Comparison of ENCODE assay signal across 1 cellular context in genomic region chr11:10807629-10808552, GRCh38.
TF ChIP-seq lines count a peak whose summit lies in the region.

No MANE protein-coding gene starts in this region.

TF ChIP-seq in K562, 482 proteins besides CTCF, POLR2A, EP300 and RAD21 (continued from another document and continues in another):
- no peak for TF ChIP-seq U2AF2 (optimal IDR thresholded peaks at IDR 0.05; ENCODE audit: low read depth, low read length)
- 0 out of 2 replicates have a peak, but pooled peaks have one; percentile 66 for TF ChIP-seq E2F5 (CRISPR knock-in tag; IDR thresholded peaks at IDR 0.05)
- 0 out of 4 replicates have a peak, but pooled peaks have one; percentile 14 to 29 for TF ChIP-seq MLLT1 (IDR thresholded peaks at IDR 0.05)
- TF ChIP-seq ATF1 (CRISPR knock-in tag; IDR thresholded peaks at IDR 0.05): no peak
- no peak for TF ChIP-seq ATF1 (tag; IDR thresholded peaks at IDR 0.05)
- TF ChIP-seq ZBTB34 (CRISPR knock-in tag; IDR thresholded peaks at IDR 0.05): no peak
- TF ChIP-seq TSC22D4 (tag; IDR thresholded peaks at IDR 0.05): no peak
- no peak for TF ChIP-seq ZNF41 (CRISPR knock-in tag; conservative IDR thresholded peaks at IDR 0.05)
- TF ChIP-seq SETDB1 (IDR thresholded peaks at IDR 0.05; ENCODE audit: low read length): no peak
- TF ChIP-seq RBM39 (optimal IDR thresholded peaks at IDR 0.05; ENCODE audit: low read depth, low read length): no peak
- no peak for TF ChIP-seq HOXB6 (CRISPR knock-in tag; IDR thresholded peaks at IDR 0.05; ENCODE audit: borderline replicate concordance)
- TF ChIP-seq ELF1 (tag; IDR thresholded peaks at IDR 0.05): no peak
- TF ChIP-seq WHSC1 (IDR thresholded peaks at IDR 0.05; ENCODE audit: low read length): no peak
- peak; percentile 58 for TF ChIP-seq SNRNP70 (optimal IDR thresholded peaks at IDR 0.05; ENCODE audit: low read depth, low read length)
- peak in 1 of 3 experiments; percentile 60 for TF ChIP-seq YY1 (IDR thresholded peaks at IDR 0.05; ENCODE audit: borderline replicate concordance in 1 of 3, control insufficient read depth in 1 of 3, extremely low read depth in 1 of 3, insufficient read depth in 3 of 3, insufficient read length in 1 of 3, insufficient replicate concordance in 2 of 3, low read depth in 1 of 3, low read length in 2 of 3)
- no peak for TF ChIP-seq MEF2A (IDR thresholded peaks at IDR 0.05; ENCODE audit: control insufficient read depth, low read depth, low read length)
- TF ChIP-seq GATAD2A (IDR thresholded peaks at IDR 0.05): no peak
- no peak for TF ChIP-seq ZNF740 (CRISPR knock-in tag; IDR thresholded peaks at IDR 0.05)
- no peak for TF ChIP-seq ZNF740 (tag; IDR thresholded peaks at IDR 0.05)
- TF ChIP-seq ZNF311 (CRISPR knock-in tag; IDR thresholded peaks at IDR 0.05): no peak
- TF ChIP-seq ZNF780A (CRISPR knock-in tag; IDR thresholded peaks at IDR 0.05): no peak
- TF ChIP-seq HMG20A (CRISPR knock-in tag; conservative IDR thresholded peaks at IDR 0.05): no peak
- TF ChIP-seq HDAC6 (IDR thresholded peaks at IDR 0.05; ENCODE audit: low read depth, low read length): no peak
- TF ChIP-seq MAZ (CRISPR knock-in tag; conservative IDR thresholded peaks at IDR 0.05 in 1 of 2, IDR thresholded peaks at IDR 0.05 in 1 of 2): peak in 1 of 2 experiments; percentile 50; a peak in 1 of 4 replicates
- peak; percentile 90 for TF ChIP-seq FIP1L1 (IDR thresholded peaks at IDR 0.05; ENCODE audit: low read depth, low read length, poor library complexity, severe bottlenecking)
- TF ChIP-seq CBFB (CRISPR knock-in tag; IDR thresholded peaks at IDR 0.05): no peak
- no peak for TF ChIP-seq MITF (IDR thresholded peaks at IDR 0.05)
- TF ChIP-seq GMEB1 (CRISPR knock-in tag; IDR thresholded peaks at IDR 0.05): 0 out of 2 replicates have a peak, but pooled peaks have one; percentile 11
- TF ChIP-seq ZNF239 (CRISPR knock-in tag; IDR thresholded peaks at IDR 0.05): no peak
- TF ChIP-seq SRSF7 (optimal IDR thresholded peaks at IDR 0.05; ENCODE audit: low read depth, low read length): no peak
- TF ChIP-seq POLR2H (tag; IDR thresholded peaks at IDR 0.05; ENCODE audit: low read depth): no peak
- no peak for TF ChIP-seq POLR2G (IDR thresholded peaks at IDR 0.05; ENCODE audit: low read depth, low read length)
- no peak for TF ChIP-seq HINFP (tag; conservative IDR thresholded peaks at IDR 0.05; ENCODE audit: low read depth)
- TF ChIP-seq SAP30 (IDR thresholded peaks at IDR 0.05; ENCODE audit: borderline replicate concordance, insufficient read depth, low read depth, low read length, poor library complexity, severe bottlenecking): peak; percentile 53
- TF ChIP-seq POLR2AphosphoS5 (IDR thresholded peaks at IDR 0.05; ENCODE audit: control insufficient read depth, insufficient read depth, low read depth, low read length): peak; percentile 9; the same call in 1 of the 2 replicates
- TF ChIP-seq THAP12 (CRISPR knock-in tag; IDR thresholded peaks at IDR 0.05): no peak
- TF ChIP-seq SFPQ (IDR thresholded peaks at IDR 0.05; ENCODE audit: low read depth, low read length): no peak
- TF ChIP-seq JUND (IDR thresholded peaks at IDR 0.05; ENCODE audit: borderline replicate concordance, low read depth, low read length): no peak
- TF ChIP-seq JUND (tag; IDR thresholded peaks at IDR 0.05; ENCODE audit: borderline replicate concordance, low read depth, low read length): no peak
- TF ChIP-seq RNF2 (IDR thresholded peaks at IDR 0.05): no peak
- TF ChIP-seq GABPB1 (CRISPR knock-in tag; IDR thresholded peaks at IDR 0.05): peak; percentile 18; the same call in 1 of the 2 replicates
- no peak for TF ChIP-seq GTF2F1 (IDR thresholded peaks at IDR 0.05; ENCODE audit: low read depth, low read length)
- no peak for TF ChIP-seq ZNF830 (CRISPR knock-in tag; IDR thresholded peaks at IDR 0.05)
- 0 out of 2 replicates have a peak, but pooled peaks have one; percentile 13 for TF ChIP-seq ZBTB49 (CRISPR knock-in tag; IDR thresholded peaks at IDR 0.05; ENCODE audit: borderline replicate concordance)
- no peak for TF ChIP-seq CBFA2T3 (IDR thresholded peaks at IDR 0.05)
- no peak for TF ChIP-seq ZZZ3 (IDR thresholded peaks at IDR 0.05)
- TF ChIP-seq KDM1A (IDR thresholded peaks at IDR 0.05): no peak
- no peak for TF ChIP-seq CREBBP (IDR thresholded peaks at IDR 0.05; ENCODE audit: low read depth, low read length)
- TF ChIP-seq NCOA4 (IDR thresholded peaks at IDR 0.05; ENCODE audit: partially characterized antibody): no peak
- TF ChIP-seq FOXO4 (CRISPR knock-in tag; IDR thresholded peaks at IDR 0.05): no peak
